1 cellular context compared by ENCODE assay signal in genomic region chr17:76437467-76438402, GRCh38.
TF ChIP-seq lines count a peak whose summit lies in the region.

No MANE protein-coding gene starts in this region.

TF ChIP-seq in HEK293, 187 proteins besides CTCF, POLR2A, EP300 and RAD21 (continued from another document):
- TF ChIP-seq PRDM10 (tag by site-specific recombination; IDR thresholded peaks at IDR 0.05) = peak; percentile 73
- TF ChIP-seq ZNF335 (tag by site-specific recombination; conservative IDR thresholded peaks at IDR 0.05) = 0 out of 2 replicates have a peak, but pooled peaks have one; percentile 8
TF ChIP-seq in HEK293: peak in this region for 9.
